In genomic region chr5:42597318-42597937, GRCh38 we compare ENCODE assay signal across 28 cellular contexts.
DNase-seq lines count a peak whose midpoint lies in the region; ATAC-seq and TF ChIP-seq lines count a peak whose summit lies in the region.
"Had no signal": no experiment of that assay in that cellular context is flagged by ENCODE, and none has a peak within 500 bp of the region (broad histone marks: within the 10 kb centered on the region; RNA-seq: fewer than 3 reads in every experiment).

No MANE protein-coding gene starts in this region.

- H4K5ac ChIP-seq in mesendoderm (ENCODE audit: low read length), result no peak overlapping the region

- ATAC-seq in Right ventricle myocardium inferior (peak; percentile 94), left ventricle myocardium superior (peak; percentile 99), HG03135 (IDR thresholded peaks at IDR 0.05; ENCODE audit: unreplicated experiment) (no peak)
- ATAC-seq: GM12878 had no signal

- no peaks in the 10 kb centered on the region for H3K79me1 ChIP-seq in mesendoderm (ENCODE audit: low read length)

- intact Hi-C loops in Right ventricle myocardium inferior (cut with DNase I), result loop anchor here (10.0 kb wide), 1 partner anchor 673 kb away; the partner anchor contains the start of gene FBXO4
- intact Hi-C loops in cardiac septum (cut with DNase I), result no loop called here
- intact Hi-C loops in left ventricle myocardium superior (cut with micrococcal nuclease), result loop anchor here (10.0 kb wide), 1 partner anchor 57 kb away; no protein-coding TSS in a partner anchor

- no peak overlapping the region for H3K18ac ChIP-seq in mesendoderm (ENCODE audit: low read length)

- no peak overlapping the region for H3K9ac ChIP-seq in mesendoderm (ENCODE audit: low read length)

- TF ChIP-seq CTCF in brain microvascular endothelial cell (IDR thresholded peaks at IDR 0.05; ENCODE audit: low read depth, low read length, missing control alignments), result no peak

- no peak overlapping the region for H2BK120ac ChIP-seq in mesendoderm (ENCODE audit: low read depth, low read length)

- DNase-seq in Right ventricle myocardium inferior (ENCODE audit: missing footprints) (no peak), cardiac septum (ENCODE audit: low spot score) (no peak), left ventricle myocardium superior (peak; percentile 30), mesendoderm (peak; percentile 32), brain microvascular endothelial cell (no peak), erythroblast (lab: John Stamatoyannopoulos, UW) (no peak)
- DNase-seq in stimulated activated CD4-positive, alpha-beta T cell treated with anti-CD3 and anti-CD28 coated beads, Interleukin-2, amount 100 ng/mL, for 24 hours, result no peak
- DNase-seq: 8988T; ACHN; BE2C; CD8-positive, alpha-beta memory T cell; DMS 273 treated with DMSO at 0.1 percent for 48 hours; DMS79; EL; GDM1; GOT3; HFFc6; Kasumi-1; MV-4-11; NCI-H1105; NCI-H1436 treated with DMSO at 0.1 percent for 48 hours; NCI-H187 treated with DMSO at 0.1 percent for 48 hours; NCI-H524 treated with DMSO at 0.1 percent for 48 hours; NCI-H774 had no signal

- no peak overlapping the region for H2AK5ac ChIP-seq in mesendoderm (ENCODE audit: low read length)

- no peaks in the 10 kb centered on the region for H3K27me3 ChIP-seq in mesendoderm (ENCODE audit: insufficient read depth, low read length, poor library complexity)
- no peaks in the 10 kb centered on the region for H3K27me3 ChIP-seq in brain microvascular endothelial cell (replicated peaks)
- H3K27me3 ChIP-seq: BE2C, SJSA1 had no signal

- no peak overlapping the region for H2BK5ac ChIP-seq in mesendoderm (ENCODE audit: low read length)

- no peak overlapping the region for H3K4me3 ChIP-seq in mesendoderm (ENCODE audit: low read length)
- H3K4me3 ChIP-seq in brain microvascular endothelial cell (ENCODE audit: low read depth, low read length), result no peak overlapping the region
- H3K4me3 ChIP-seq: GM12878, HAP-1, SJSA1 had no signal

- H2BK15ac ChIP-seq in mesendoderm (replicated peaks; ENCODE audit: low read depth), result no peak overlapping the region

- H3K23ac ChIP-seq in mesendoderm (ENCODE audit: low read length), result no peak overlapping the region

- no peak overlapping the region for H4K8ac ChIP-seq in mesendoderm (ENCODE audit: low read depth, low read length)

- no peak overlapping the region for H3K4me2 ChIP-seq in mesendoderm (ENCODE audit: low read length)

- H3K4me1 ChIP-seq in mesendoderm (ENCODE audit: control insufficient read depth, low read depth, low read length), result no peaks in the 10 kb centered on the region
- H3K4me1 ChIP-seq: BE2C, HAP-1, SJSA1 had no signal

- no peak overlapping the region for H3K4ac ChIP-seq in mesendoderm (ENCODE audit: low read depth, low read length)

- H3K56ac ChIP-seq in mesendoderm (ENCODE audit: low read length), result no peak overlapping the region

- WGBS in mesendoderm (ENCODE audit: extremely low coverage, insufficient coverage, low lambda C conversion rate), result no CpG with 5 or more reads among the region's 4 CpGs

- in situ Hi-C loops in brain microvascular endothelial cell (cut with HindIII; ENCODE audit: low pct_ligation_motif_present, low sequenced_read_pairs), result no loop called here

- H3K27ac ChIP-seq in mesendoderm (ENCODE audit: low read depth, low read length), result no peak overlapping the region
- no peak overlapping the region for H3K27ac ChIP-seq in brain microvascular endothelial cell
- H3K27ac ChIP-seq: SJSA1 had no signal

- H3K36me3 ChIP-seq in mesendoderm (ENCODE audit: control insufficient read depth, insufficient read depth, low read length) (no peaks in the 10 kb centered on the region), brain microvascular endothelial cell (replicated peaks) (no peaks in the 10 kb centered on the region)
- H3K36me3 ChIP-seq: BE2C, HAP-1, SJSA1 had no signal

- H3K79me2 ChIP-seq in mesendoderm (ENCODE audit: control insufficient read depth, insufficient read depth, low read length), result no peaks in the 10 kb centered on the region

- no peak for TF ChIP-seq POLR2A in erythroblast (IDR thresholded peaks at IDR 0.05; ENCODE audit: low read length)

Comparison
In these comparisons a context has a peak if more than half of its experiments do, and no peak if none do; other contexts are left out.
1. DNase-seq: peak in left ventricle myocardium superior (single experiment) and mesendoderm (single experiment); none in Right ventricle myocardium inferior (single experiment), cardiac septum (single experiment), brain microvascular endothelial cell (single experiment), erythroblast (0 of 2) and stimulated activated CD4-positive, alpha-beta T cell treated with anti-CD3 and anti-CD28 coated beads, Interleukin-2, amount 100 ng/mL, for 24 hours (0 of 2).